2 cellular contexts compared by ENCODE assay signal in the genomic region with DNA sequence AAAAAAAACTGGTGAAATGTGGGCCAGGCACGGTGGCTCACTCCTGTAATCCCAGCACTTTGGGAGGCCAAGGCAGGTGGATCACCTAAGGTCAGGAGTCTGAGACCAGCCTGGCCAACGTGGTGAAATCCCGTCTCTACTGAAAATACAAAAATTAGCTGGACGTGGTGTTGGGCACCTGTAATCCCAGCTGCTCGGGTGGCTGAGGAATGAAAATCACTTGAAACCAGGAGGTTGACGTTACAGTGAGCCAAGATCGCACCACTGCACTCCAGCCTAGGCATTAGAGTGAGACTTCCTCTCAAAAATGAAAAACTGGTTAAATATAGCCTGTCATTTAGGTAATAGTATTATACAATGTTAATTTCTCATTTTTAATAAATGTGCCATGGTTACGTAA.
DNase-seq lines count a peak whose midpoint lies in the region; TF ChIP-seq lines count a peak whose summit lies in the region.
"Not testable (repeated sequence)": the region's sequence is repeated elsewhere in the genome, so short reads cannot be mapped to it uniquely, and the experiment has no call there.

No MANE protein-coding gene starts in this region.

- H3K9me3 ChIP-seq in OCI-LY3 (ENCODE audit: insufficient read depth, low read length); thyroid gland: not testable (repeated sequence)

- 47 to 50% methylated on average over 8 of the region's 8 CpGs for WGBS in thyroid gland, 2 donors

- peak overlapping the region; percentile 20; the same call in 1 of the 2 replicates for H3K4me3 ChIP-seq in OCI-LY3 (ENCODE audit: low read length)
- H3K4me3 ChIP-seq in thyroid gland (replicated peaks in 1 of 3), result not testable (repeated sequence)

- intact Hi-C loops in thyroid gland (cut with DNase I), result not testable (repeated sequence)

- H3K9ac ChIP-seq in OCI-LY3 (ENCODE audit: low read length), result not testable (repeated sequence)

- peak; percentile 53 to 59 for DNase-seq in thyroid gland

- not testable (repeated sequence) for H3K79me2 ChIP-seq in OCI-LY3 (ENCODE audit: low read length)

- not testable (repeated sequence) for TF ChIP-seq CTCF in OCI-LY3 (IDR thresholded peaks at IDR 0.05; ENCODE audit: low read depth, low read length); thyroid gland (IDR thresholded peaks at IDR 0.05)

- not testable (repeated sequence) for TF ChIP-seq POLR2A in thyroid gland (IDR thresholded peaks at IDR 0.05)

- not testable (repeated sequence) for H3K27ac ChIP-seq in OCI-LY3 (ENCODE audit: low read length)
- H3K27ac ChIP-seq in thyroid gland, result peak overlapping the region; percentile 27 to 74 (median 27)

- H2AFZ ChIP-seq in OCI-LY3 (ENCODE audit: low read depth, low read length), result not testable (repeated sequence)

- H3K4me1 ChIP-seq in OCI-LY3 (ENCODE audit: low read length), result peaks cover 22% of the 10 kb centered on the region
- peaks cover 11 to 13% of the 10 kb centered on the region in 2 donors for H3K4me1 ChIP-seq in thyroid gland

- H3K36me3 ChIP-seq in OCI-LY3 (replicated peaks; ENCODE audit: low read depth, low read length); thyroid gland: not testable (repeated sequence)

- H4K20me1 ChIP-seq in OCI-LY3 (ENCODE audit: insufficient read depth, low read length), result not testable (repeated sequence)

- not testable (repeated sequence) for H3K27me3 ChIP-seq in OCI-LY3 (ENCODE audit: low read depth, low read length); thyroid gland

- H3K4me2 ChIP-seq in OCI-LY3 (ENCODE audit: low read length), result peak overlapping the region; percentile 59
